Comparison of ENCODE assay signal across 25 cellular contexts in the genomic region with DNA sequence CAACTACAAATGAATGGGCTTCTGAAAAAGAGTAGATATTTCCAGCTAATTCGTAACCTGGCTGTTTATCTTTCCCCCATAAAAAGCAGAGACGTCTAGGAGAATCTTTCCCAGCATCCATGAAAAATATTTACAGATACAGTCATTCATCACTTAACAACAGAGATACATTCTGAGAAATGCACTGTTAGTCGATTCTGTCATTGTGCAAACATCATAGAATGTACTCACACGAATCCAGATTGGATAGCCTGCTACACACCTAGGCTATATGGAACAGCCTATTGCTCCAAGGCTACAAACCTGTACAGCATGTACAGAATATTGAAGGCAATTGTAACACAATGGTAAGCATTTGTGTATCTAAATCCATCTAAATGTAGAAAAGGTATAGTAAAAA.
"Had no signal": no experiment of that assay in that cellular context is flagged by ENCODE, and none has a peak within 500 bp of the region (broad histone marks: within the 10 kb centered on the region; RNA-seq: fewer than 3 reads in every experiment).

No MANE protein-coding gene starts in this region.

- H3K27ac ChIP-seq: gastrocnemius medialis, hepatocyte, left lung, neural progenitor cell, parathyroid adenoma, right lobe of liver, suprapubic skin, transverse colon had no signal

- H3K4me1 Mint-ChIP-seq: naive thymus-derived CD4-positive, alpha-beta T cell; stimulated activated naive CD8-positive, alpha-beta T cell treated with anti-CD3 and anti-CD28 coated beads, Interleukin-15, amount 100 ng/mL, for 72 hours had no signal

- H3K4me3 Mint-ChIP-seq: effector memory CD8-positive, alpha-beta T cell; naive thymus-derived CD4-positive, alpha-beta T cell; nephron; neural progenitor cell; stimulated activated naive CD8-positive, alpha-beta T cell treated with anti-CD3 and anti-CD28 coated beads, Interleukin-15, amount 100 ng/mL, for 72 hours had no signal

- H3K4me3 ChIP-seq: esophagus squamous epithelium, gastrocnemius medialis, heart left ventricle, hepatocyte, left lung, neural progenitor cell, right lobe of liver, suprapubic skin, transverse colon had no signal

- H3K27ac Mint-ChIP-seq: effector memory CD8-positive, alpha-beta T cell; naive thymus-derived CD4-positive, alpha-beta T cell; neural progenitor cell; progenitor cell of endocrine pancreas; stimulated activated naive CD8-positive, alpha-beta T cell treated with anti-CD3 and anti-CD28 coated beads, Interleukin-15, amount 100 ng/mL, for 72 hours had no signal

- H3K9me3 Mint-ChIP-seq: neural progenitor cell had no signal

- H3K27me3 Mint-ChIP-seq: effector memory CD8-positive, alpha-beta T cell; progenitor cell of endocrine pancreas; stimulated activated naive CD8-positive, alpha-beta T cell treated with anti-CD3 and anti-CD28 coated beads, Interleukin-15, amount 100 ng/mL, for 72 hours had no signal

- H3K9me3 ChIP-seq: esophagus squamous epithelium, gastrocnemius medialis, heart left ventricle, right lobe of liver, suprapubic skin, transverse colon had no signal

- H3K4me1 ChIP-seq: left lung, neural progenitor cell, parathyroid adenoma, right lobe of liver, suprapubic skin, transverse colon had no signal

- H3K27me3 ChIP-seq: esophagus squamous epithelium, gastrocnemius medialis, heart left ventricle, hepatocyte, left lung, neural progenitor cell, right lobe of liver, suprapubic skin, transverse colon had no signal

- DNase-seq: cortex of kidney; effector memory CD8-positive, alpha-beta T cell; erythroblast; esophagus squamous epithelium; gastrocnemius medialis; heart left ventricle; left cardiac atrium; left lung; mesenchymal stem cell; midbrain; naive thymus-derived CD4-positive, alpha-beta T cell; right lobe of liver; small intestine; stimulated activated CD4-positive, alpha-beta T cell treated with anti-CD3 and anti-CD28 coated beads, Interleukin-15, amount 100 ng/mL, for 24 hours; stimulated activated CD4-positive, alpha-beta T cell treated with anti-CD3 and anti-CD28 coated beads, Interleukin-4, amount 100 ng/mL, for 1 hour; stimulated activated CD8-positive, alpha-beta memory T cell treated with anti-CD3 and anti-CD28 coated beads, Interleukin-4, amount 100 ng/mL, for 48 hours; stimulated activated naive CD4-positive, alpha-beta T cell; stimulated activated naive CD8-positive, alpha-beta T cell treated with anti-CD3 and anti-CD28 coated beads, Interleukin-15, amount 100 ng/mL, for 72 hours; transverse colon had no signal

- H3K36me3 ChIP-seq: esophagus squamous epithelium, gastrocnemius medialis, heart left ventricle, left lung, neural progenitor cell, right lobe of liver, suprapubic skin, transverse colon had no signal

- ATAC-seq: effector memory CD8-positive, alpha-beta T cell; gastrocnemius medialis; heart left ventricle; left cardiac atrium; left lung; naive thymus-derived CD4-positive, alpha-beta T cell; right lobe of liver; stimulated activated naive CD8-positive, alpha-beta T cell treated with anti-CD3 and anti-CD28 coated beads, Interleukin-15, amount 100 ng/mL, for 72 hours had no signal

- H3K36me3 Mint-ChIP-seq: naive thymus-derived CD4-positive, alpha-beta T cell; neural progenitor cell had no signal
